9 cellular contexts compared by ENCODE assay signal in the genomic region with DNA sequence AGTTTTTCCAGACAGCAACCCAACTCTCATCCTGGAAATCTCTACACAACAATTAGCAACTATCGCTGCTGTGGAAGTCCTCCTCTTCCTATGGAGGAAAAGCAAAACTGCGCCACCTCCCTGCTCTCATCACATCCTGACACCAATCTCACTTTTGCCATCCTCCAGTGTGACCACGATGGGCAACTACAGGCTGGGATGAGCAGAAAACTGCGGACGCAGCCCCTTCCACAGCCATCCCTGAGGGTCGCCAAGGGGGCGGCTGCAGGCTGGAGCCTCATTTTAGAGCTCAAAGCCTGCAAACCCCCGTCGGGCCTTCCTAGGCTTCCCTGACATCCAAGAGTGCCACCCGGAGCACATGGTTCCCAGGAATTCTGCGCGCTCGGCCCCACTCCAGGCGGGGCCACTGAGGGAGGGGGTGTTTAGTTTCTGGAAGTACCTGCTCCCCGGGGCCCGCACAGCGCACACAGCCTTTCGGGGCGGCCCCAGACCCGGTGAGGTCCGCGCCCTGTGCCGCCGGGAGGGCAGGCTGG. TPM values are rescaled to one million over a fixed set of nuclear protein-coding genes. Genes with fewer than 3 reads are reported as not detected.
A peak's percentile ranks its signal among the peaks of the same experiment; 100 is the strongest.
DNase-seq lines count a peak whose midpoint lies in the region; ATAC-seq and TF ChIP-seq lines count a peak whose summit lies in the region.
"Had no signal": no experiment of that assay in that cellular context is flagged by ENCODE, and none has a peak within 500 bp of the region (broad histone marks: within the 10 kb centered on the region; RNA-seq: fewer than 3 reads in every experiment).

No MANE protein-coding gene starts in this region.

- no TSS peak for BruUV-seq in Panc1 (replicated peaks; lab: Mats Ljungman, UMichigan)

- H3K27ac ChIP-seq in heart right ventricle (no peak overlapping the region), Panc1 (ENCODE audit: low read length) (peak overlapping the region; percentile 74)

- ATAC-seq in heart right ventricle (no peak), Right ventricle myocardium superior (ENCODE audit: poor library complexity) (no peak), Panc1 (peak; percentile 33), HG03175 (IDR thresholded peaks at IDR 0.05; ENCODE audit: unreplicated experiment) (no peak)
- no peak for ATAC-seq in effector memory CD8-positive, alpha-beta T cell (replicated peaks)

- in situ Hi-C loops in Panc1 (cut with HindIII; ENCODE audit: low pct_unique_long_range_greater_than_20kb, low sequenced_read_pairs), result no loop called here

- peak overlapping the region in 9 of 10 donors; percentile 27 to 55 (median 46) for H3K4me3 ChIP-seq in heart right ventricle
- H3K4me3 ChIP-seq in Panc1 (ENCODE audit: low read depth in 2 of 2, low read length in 2 of 2), result peak overlapping the region; percentile 57 to 66

- CTCF ChIA-PET in Panc1 (lab: Charles Lee), result interaction anchor here (0.9 kb wide), 1 partner anchor 38 kb away, joined by 7 read pairs; no protein-coding TSS in a partner anchor

- no peak for TF ChIP-seq CTCF in heart right ventricle (IDR thresholded peaks at IDR 0.05)
- no peak for TF ChIP-seq CTCF in Panc1 (IDR thresholded peaks at IDR 0.05)
- no peak for TF ChIP-seq CTCF in nephron (IDR thresholded peaks at IDR 0.05; ENCODE audit: unreplicated experiment in 3 of 3)

- H3K4me1 Mint-ChIP-seq in effector memory CD8-positive, alpha-beta T cell (ENCODE audit: low read depth in 2 of 2), result peaks cover 9 to 14% of the 10 kb centered on the region in 2 donors
- H3K4me1 Mint-ChIP-seq in nephron, result peaks cover 25% of the 10 kb centered on the region

- peak overlapping the region in 1 of 2 donors; percentile 49 for H3K27ac Mint-ChIP-seq in effector memory CD8-positive, alpha-beta T cell
- H3K27ac Mint-ChIP-seq in nephron, result peak overlapping the region; percentile 48 to 57 (median 56)

- H3K4me1 ChIP-seq in heart right ventricle, result peaks cover 7 to 23% (median 16%) of the 10 kb centered on the region in 9 donors
- peaks cover 12% of the 10 kb centered on the region for H3K4me1 ChIP-seq in Panc1 (ENCODE audit: control insufficient read depth, insufficient read depth, low read length)

- H3K36me3 Mint-ChIP-seq in effector memory CD8-positive, alpha-beta T cell (ENCODE audit: insufficient read depth), result peaks cover 21% of the 10 kb centered on the region
- H3K36me3 Mint-ChIP-seq in nephron (ENCODE audit: low read depth), result peaks cover 12% of the 10 kb centered on the region

- no peaks in the 10 kb centered on the region for H3K9me3 ChIP-seq in heart right ventricle
- H3K9me3 ChIP-seq in Panc1 (ENCODE audit: control insufficient read depth, insufficient read depth, low read depth, low read length), result no peaks in the 10 kb centered on the region

- H3K4me3 Mint-ChIP-seq in effector memory CD8-positive, alpha-beta T cell, result peak overlapping the region; percentile 53 to 68
- H3K4me3 Mint-ChIP-seq in nephron, result peak overlapping the region; percentile 79 to 88 (median 85)

- 15% methylated on average over 22 to 24 of the region's 24 CpGs for WGBS in heart right ventricle, 2 donors

- POLR2A ChIA-PET in Panc1 (lab: Charles Lee), result no interaction called here

- peaks cover 0 to 8% (median 0%) of the 10 kb centered on the region in 7 donors for H3K27me3 ChIP-seq in heart right ventricle
- no peaks in the 10 kb centered on the region for H3K27me3 ChIP-seq in Panc1 (ENCODE audit: control insufficient read depth, insufficient read depth, low read length)

- intact Hi-C loops in heart right ventricle (cut with DNase I) (no loop called here), Right ventricle myocardium superior (cut with DNase I) (no loop called here), Panc1 (cut with micrococcal nuclease; ENCODE audit: unreplicated experiment) (no loop called here)

- DNase-seq in heart right ventricle (no peak), Right ventricle myocardium superior (no peak), Panc1 (ENCODE audit: low read depth, low spot score) (no peak), NCI-H446 (lab: John Stamatoyannopoulos, UW) (no peak), NK-92 (lab: John Stamatoyannopoulos, UW; ENCODE audit: unreplicated experiment) (no peak)
- DNase-seq in effector memory CD8-positive, alpha-beta T cell, result no peak

- peaks cover 0 to 24% (median 7%) of the 10 kb centered on the region in 9 donors for H3K36me3 ChIP-seq in heart right ventricle
- H3K36me3 ChIP-seq in Panc1 (ENCODE audit: control insufficient read depth, insufficient read depth, low read length), result peaks cover 5% of the 10 kb centered on the region

- no peaks in the 10 kb centered on the region for H3K9me3 Mint-ChIP-seq in effector memory CD8-positive, alpha-beta T cell
- peaks cover 7% of the 10 kb centered on the region for H3K9me3 Mint-ChIP-seq in nephron

- H3K27me3 Mint-ChIP-seq in effector memory CD8-positive, alpha-beta T cell, result no peaks in the 10 kb centered on the region
- peaks cover 14% of the 10 kb centered on the region for H3K27me3 Mint-ChIP-seq in nephron (ENCODE audit: low read depth)

RNA-seq across cellular contexts. Expression of a gene that starts 1.2 kb away (rescaled TPM):
- total RNA-seq in heart right ventricle, result 1 to 10 TPM; 3.5 to 8.3 (median 6.5) TPM
- polyA plus RNA-seq in heart right ventricle, result 1 to 10 TPM; 2.5 to 3.4 TPM
- total RNA-seq in Right ventricle myocardium superior, result 6.1 TPM
- total RNA-seq in Panc1 (2021; ENCODE audit: unreplicated experiment), result 23.8 TPM
- 22.3 TPM for polyA plus RNA-seq in Panc1 (2012; ENCODE audit: insufficient read length)

RNA-seq across cellular contexts. Expression of a gene that starts 43.6 kb away (rescaled TPM):
- 1 to 10 TPM in 8 of 10 donors, under 1 TPM in 2; 0.45 to 3.6 (median 1.8) TPM for total RNA-seq in heart right ventricle
- polyA plus RNA-seq in heart right ventricle, result 10 to 100 TPM in 1 of 2 donors, 1 to 10 TPM in 1; 4.5 to 15.2 TPM
- total RNA-seq in Right ventricle myocardium superior, result 2.7 TPM
- total RNA-seq in Panc1 (2021; ENCODE audit: unreplicated experiment), result 46.6 TPM
- polyA plus RNA-seq in Panc1 (2012; ENCODE audit: insufficient read length), result 53.7 TPM
- total RNA-seq: myocyte had no signal

RNA-seq across cellular contexts. Expression of a gene that starts 55.8 kb away (rescaled TPM):
- total RNA-seq in heart right ventricle (10 to 100 TPM; 13.0 to 37.5 (median 16.8) TPM), Right ventricle myocardium superior (17.8 TPM), Panc1 (2021; ENCODE audit: unreplicated experiment) (47.3 TPM)
- 10 to 100 TPM; 17.7 to 34.5 TPM for polyA plus RNA-seq in heart right ventricle
- 60.2 TPM for polyA plus RNA-seq in Panc1 (2012; ENCODE audit: insufficient read length)

Comparison
In these comparisons a context has a peak if more than half of its experiments do, and no peak if none do; other contexts are left out.
1. RNA of a gene that starts 43.6 kb away (total RNA-seq): 46.6 TPM in Panc1 (single experiment); 2.7 TPM in Right ventricle myocardium superior (single experiment) and 0.45 to 3.6 TPM in heart right ventricle; every median in the first group is over 10 times any median in the second.